In the genomic region with DNA sequence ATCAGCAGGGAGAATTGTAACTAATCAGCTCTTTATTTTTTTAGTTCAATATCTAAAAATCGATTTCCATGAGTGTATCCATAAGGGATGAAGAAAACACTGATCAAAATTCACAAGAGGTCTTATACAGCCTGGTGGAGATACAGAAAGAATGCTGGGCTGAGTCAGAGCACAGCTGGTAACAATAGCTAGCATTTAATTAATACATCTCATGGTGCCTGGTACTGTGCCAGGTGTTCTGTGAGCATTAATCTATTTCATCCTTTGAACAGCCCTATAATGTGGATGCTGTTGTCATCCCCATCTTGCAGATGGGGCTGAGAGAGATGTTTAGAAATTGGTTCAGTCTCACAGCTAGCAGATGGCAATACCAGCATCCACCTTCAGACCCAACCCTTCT, we compare ENCODE assay signal across 33 cellular contexts.
DNase-seq lines count a peak whose midpoint lies in the region; ATAC-seq, FAIRE-seq and TF ChIP-seq lines count a peak whose summit lies in the region.
"Had no signal": no experiment of that assay in that cellular context is flagged by ENCODE, and none has a peak within 500 bp of the region (broad histone marks: within the 10 kb centered on the region; RNA-seq: fewer than 3 reads in every experiment).

No MANE protein-coding gene starts in this region.

- H3K27ac Mint-ChIP-seq in astrocyte (ENCODE audit: unreplicated experiment) = no peak overlapping the region
- no peak overlapping the region for H3K27ac Mint-ChIP-seq in MCF 10A (ENCODE audit: low read depth, unreplicated experiment)
- H3K27ac Mint-ChIP-seq: activated naive CD4-positive, alpha-beta T cell treated with anti-CD3 and anti-CD28 coated beads, Interleukin-2, amount 10 ng/mL, durations not matched to agents 7 days and 5 days; activated T-helper 1 cell treated with anti-CD3 and anti-CD28 coated beads, Interleukin-12 subunit alpha, Interleukin-12 subunit beta, Interleukin-2, Interleukin-4 antibody, amounts not matched to agents 30 ng/mL and 10 ng/mL and 1 ng/mL, durations not matched to agents 14 hours and 24 hours and 36 hours; CD8-positive, alpha-beta T cell; H9; immature natural killer cell had no signal

- H3K4me3 Mint-ChIP-seq in astrocyte (ENCODE audit: unreplicated experiment) (no peak overlapping the region), MCF 10A (ENCODE audit: unreplicated experiment) (no peak overlapping the region)
- H3K4me3 Mint-ChIP-seq: activated naive CD4-positive, alpha-beta T cell treated with anti-CD3 and anti-CD28 coated beads, Interleukin-2, amount 10 ng/mL, durations not matched to agents 7 days and 5 days; activated T-helper 1 cell treated with anti-CD3 and anti-CD28 coated beads, Interleukin-12 subunit alpha, Interleukin-12 subunit beta, Interleukin-2, Interleukin-4 antibody, amounts not matched to agents 30 ng/mL and 10 ng/mL and 1 ng/mL, durations not matched to agents 14 hours and 24 hours and 36 hours; CD8-positive, alpha-beta T cell; H9; immature natural killer cell had no signal

- TF ChIP-seq POLR2A in HCT116 (IDR thresholded peaks at IDR 0.05; ENCODE audit: borderline replicate concordance, extremely low read depth, insufficient read depth, insufficient read length) (no peak), suprapubic skin (IDR thresholded peaks at IDR 0.05) (no peak)

- POLR2A ChIA-PET in HCT116 (lab: Charles Lee) = no interaction called here
- POLR2A ChIA-PET in MCF 10A (lab: Yijun Ruan, JAX) = no interaction called here

- peaks cover 32% of the 10 kb centered on the region for H3K4me1 Mint-ChIP-seq in astrocyte (ENCODE audit: low read depth, unreplicated experiment)
- no peaks in the 10 kb centered on the region for H3K4me1 Mint-ChIP-seq in MCF 10A (ENCODE audit: insufficient read depth, unreplicated experiment)

- FAIRE-seq in astrocyte (lab: Jason Lieb, UNC) = no peak
- FAIRE-seq: G401.6 had no signal

- intact Hi-C loops in HCT116 (cut with micrococcal nuclease) (no loop called here), MCF 10A (cut with micrococcal nuclease) (no loop called here)

- TF ChIP-seq RAD21 in HCT116 (IDR thresholded peaks at IDR 0.05; ENCODE audit: low read depth) = no peak

- H3K27ac ChIP-seq in HCT116 (ENCODE audit: low read depth, low read length) (no peak overlapping the region), astrocyte (ENCODE audit: low read depth, low read length) (no peak overlapping the region), suprapubic skin (no peak overlapping the region)
- H3K27ac ChIP-seq: 22Rv1, breast epithelium, left lung, prostate gland had no signal

- H3K9ac ChIP-seq in HCT116 (ENCODE audit: low read length) (no peak overlapping the region), astrocyte (ENCODE audit: low read length) (no peak overlapping the region)

- no peak for ATAC-seq in HCT116
- ATAC-seq: CD8-positive, alpha-beta T cell; left lung; Panc1; sciatic nerve had no signal

- H3K4me3 ChIP-seq in HCT116 (replicated peaks in 1 of 2; ENCODE audit: low read depth in 1 of 2, low read length in 2 of 2) = no peak overlapping the region
- H3K4me3 ChIP-seq in astrocyte (ENCODE audit: insufficient read depth, low read depth, low read length) = no peak overlapping the region
- H3K4me3 ChIP-seq in suprapubic skin = no peak overlapping the region
- H3K4me3 ChIP-seq: breast epithelium, left lung, prostate gland had no signal

- peak overlapping the region; percentile 57; the same call in 1 of the 2 replicates for H3K4me2 ChIP-seq in HCT116 (ENCODE audit: low read length)
- H3K4me2 ChIP-seq in astrocyte (ENCODE audit: low read length) = peak overlapping the region; percentile 26

- DNase-seq in DMS 273 (lab: John Stamatoyannopoulos, UW; ENCODE audit: unreplicated experiment) (peak; percentile 8), DMS 273 treated with DMSO at 0.1 percent for 48 hours (lab: John Stamatoyannopoulos, UW) (no peak), HCT116 (ENCODE audit: low read depth, low spot score) (no peak), astrocyte (ENCODE audit: low read depth) (peak; percentile 65), iris pigment epithelial cell (ENCODE audit: low read depth) (peak; percentile 17), MCF 10A (ENCODE audit: unreplicated experiment) (no peak), suprapubic skin (ENCODE audit: low spot score in 2 of 2) (no peak), NCI-H1436 (lab: John Stamatoyannopoulos, UW) (no peak)
- DNase-seq: activated CD4-positive, alpha-beta T cell treated with anti-CD3 and anti-CD28 coated beads, Interleukin-2, amount 50 U/mL, for 4 hours; activated CD4-positive, CD25-positive, alpha-beta regulatory T cell; activated naive CD4-positive, alpha-beta T cell treated with anti-CD3 and anti-CD28 coated beads, Interleukin-2, amount 10 ng/mL, durations not matched to agents 7 days and 5 days; AML-193; CD8-positive, alpha-beta T cell; effector CD8-positive, alpha-beta T cell; H9; hypothalamus; immature natural killer cell; KG1; left lung; MM.1S; NCI-H2081 treated with DMSO at 0.1 percent for 48 hours; NCI-H510A treated with DMSO at 0.1 percent for 48 hours; SIG-M5; stimulated activated CD4-positive, alpha-beta T cell treated with anti-CD3 and anti-CD28 coated beads, Interleukin-12 subunit alpha, Interleukin-12 subunit beta, amount 100 ng/mL, for 4 hours; stimulated activated CD4-positive, alpha-beta T cell treated with anti-CD3 and anti-CD28 coated beads, Interleukin-4, amount 100 ng/mL, for 1 hour; T-helper 1 cell had no signal

- H3K9me3 ChIP-seq in HCT116 (ENCODE audit: control insufficient read depth in 1 of 2, insufficient read depth in 1 of 2, low read depth in 1 of 2, low read length in 2 of 2) (peaks cover 0 to 4% of the 10 kb centered on the region in 2 experiments; a peak in 1 of 4 replicates), astrocyte (ENCODE audit: insufficient read depth, low read depth, low read length) (no peaks in the 10 kb centered on the region), suprapubic skin (no peaks in the 10 kb centered on the region)
- H3K9me3 ChIP-seq: breast epithelium, left lung, prostate gland had no signal

- peaks cover 26 to 69% of the 10 kb centered on the region in 2 experiments for H3K4me1 ChIP-seq in HCT116 (ENCODE audit: control insufficient read depth in 1 of 2, insufficient read depth in 2 of 2, low read length in 2 of 2)
- peaks cover 30% of the 10 kb centered on the region for H3K4me1 ChIP-seq in astrocyte (ENCODE audit: insufficient read depth, low read length)
- H3K4me1 ChIP-seq in suprapubic skin = no peaks in the 10 kb centered on the region
- H3K4me1 ChIP-seq: breast epithelium, prostate gland had no signal

- CTCF ChIA-PET in HCT116 (lab: Charles Lee) (interaction anchor here (2.3 kb wide), 1 partner anchor 10 kb away, joined by 13 read pairs; no protein-coding TSS in a partner anchor), MCF 10A (lab: Yijun Ruan, JAX) (interaction anchor here (1.7 to 2.3 kb wide), 2 partner anchors 12 to 963 kb away, joined by 5 to 7 read pairs; no protein-coding TSS in a partner anchor)

- WGBS in suprapubic skin = 48% methylated on average over 1 of the region's 1 CpG

- TF ChIP-seq CTCF in HCT116 (IDR thresholded peaks at IDR 0.05 in 2 of 3, conservative IDR thresholded peaks at IDR 0.05 in 1 of 3; ENCODE audit: borderline replicate concordance in 1 of 3, insufficient read depth in 1 of 3, low read depth in 2 of 3, low read length in 2 of 3) (no peak), astrocyte (IDR thresholded peaks at IDR 0.05; ENCODE audit: insufficient read depth, low read depth, low read length) (no peak), MCF 10A (IDR thresholded peaks at IDR 0.05; ENCODE audit: unreplicated experiment) (no peak), suprapubic skin (IDR thresholded peaks at IDR 0.05) (no peak)

- H3K27me3 Mint-ChIP-seq in astrocyte (ENCODE audit: low read depth, unreplicated experiment) = no peaks in the 10 kb centered on the region
- peaks cover 29% of the 10 kb centered on the region for H3K27me3 Mint-ChIP-seq in MCF 10A (ENCODE audit: insufficient read depth, unreplicated experiment)

- BruUV-seq in HCT116 (replicated peaks; lab: Mats Ljungman, UMichigan) (no TSS peak), MCF 10A (replicated peaks; lab: Mats Ljungman, UMichigan) (no TSS peak)

- H3K36me3 Mint-ChIP-seq in astrocyte (ENCODE audit: low read depth, unreplicated experiment) = no peaks in the 10 kb centered on the region
- H3K36me3 Mint-ChIP-seq in MCF 10A (ENCODE audit: insufficient read depth, unreplicated experiment) = no peaks in the 10 kb centered on the region
- H3K36me3 Mint-ChIP-seq: CD8-positive, alpha-beta T cell; immature natural killer cell had no signal

- H3K9me3 Mint-ChIP-seq in astrocyte (ENCODE audit: unreplicated experiment) = peaks cover 4% of the 10 kb centered on the region
- H3K9me3 Mint-ChIP-seq in MCF 10A (ENCODE audit: unreplicated experiment) = no peaks in the 10 kb centered on the region
- H3K9me3 Mint-ChIP-seq: CD8-positive, alpha-beta T cell; immature natural killer cell had no signal

- H4K20me1 ChIP-seq in HCT116 (ENCODE audit: insufficient read depth) (no peaks in the 10 kb centered on the region), astrocyte (ENCODE audit: insufficient read depth, low read length) (no peaks in the 10 kb centered on the region)

- H3K36me3 ChIP-seq in HCT116 (ENCODE audit: control insufficient read depth in 1 of 2, insufficient read depth in 2 of 2, low read length in 2 of 2) = no peaks in the 10 kb centered on the region
- no peaks in the 10 kb centered on the region for H3K36me3 ChIP-seq in astrocyte (ENCODE audit: insufficient read depth, low read length)
- H3K36me3 ChIP-seq in suprapubic skin = no peaks in the 10 kb centered on the region
- H3K36me3 ChIP-seq: breast epithelium, left lung, prostate gland had no signal

- no peak for TF ChIP-seq EP300 in suprapubic skin (IDR thresholded peaks at IDR 0.05)

- H3K79me2 ChIP-seq in HCT116 (ENCODE audit: insufficient read depth, low read length) (no peaks in the 10 kb centered on the region), astrocyte (ENCODE audit: insufficient read depth, low read length) (no peaks in the 10 kb centered on the region)

- H2AFZ ChIP-seq in HCT116 (ENCODE audit: low read depth, low read length, poor library complexity, severe bottlenecking) = peak overlapping the region; percentile 68
- no peak overlapping the region for H2AFZ ChIP-seq in astrocyte (ENCODE audit: low read depth, low read length)

- H3K27me3 ChIP-seq in HCT116 (ENCODE audit: insufficient read depth, low read length) (no peaks in the 10 kb centered on the region), astrocyte (ENCODE audit: insufficient read depth, low read length) (no peaks in the 10 kb centered on the region), suprapubic skin (no peaks in the 10 kb centered on the region)
- H3K27me3 ChIP-seq: left lung had no signal

- no peaks in the 10 kb centered on the region for H3K9me2 ChIP-seq in HCT116 (ENCODE audit: insufficient read depth)

- RAD21 ChIA-PET in HCT116 (lab: Charles Lee; ENCODE audit: low non-redundant PET in 1 of 2, low total read pairs in 2 of 2, uncharacterized antibody in 2 of 2, unreplicated experiment in 2 of 2) = no interaction called here

TF ChIP-seq in HCT116, 20 proteins besides CTCF, POLR2A, EP300 and RAD21 (continues in another document):
- TF ChIP-seq FOSL1 (IDR thresholded peaks at IDR 0.05; ENCODE audit: low read depth) (no peak), POLR2AphosphoS5 (IDR thresholded peaks at IDR 0.05; ENCODE audit: low read depth, low read length) (no peak), ZFX (IDR thresholded peaks at IDR 0.05) (no peak), CEBPB (IDR thresholded peaks at IDR 0.05; ENCODE audit: low read depth) (no peak), SP1 (IDR thresholded peaks at IDR 0.05; ENCODE audit: low read depth) (no peak)

Comparison
In these comparisons a context has a peak if more than half of its experiments do, and no peak if none do; other contexts are left out.
1. DNase-seq: peak in DMS 273 (single experiment), astrocyte (single experiment) and iris pigment epithelial cell (single experiment); none in DMS 273 treated with DMSO at 0.1 percent for 48 hours (single experiment), HCT116 (single experiment), MCF 10A (single experiment), suprapubic skin (0 of 2) and NCI-H1436 (single experiment).